In the genomic region with DNA sequence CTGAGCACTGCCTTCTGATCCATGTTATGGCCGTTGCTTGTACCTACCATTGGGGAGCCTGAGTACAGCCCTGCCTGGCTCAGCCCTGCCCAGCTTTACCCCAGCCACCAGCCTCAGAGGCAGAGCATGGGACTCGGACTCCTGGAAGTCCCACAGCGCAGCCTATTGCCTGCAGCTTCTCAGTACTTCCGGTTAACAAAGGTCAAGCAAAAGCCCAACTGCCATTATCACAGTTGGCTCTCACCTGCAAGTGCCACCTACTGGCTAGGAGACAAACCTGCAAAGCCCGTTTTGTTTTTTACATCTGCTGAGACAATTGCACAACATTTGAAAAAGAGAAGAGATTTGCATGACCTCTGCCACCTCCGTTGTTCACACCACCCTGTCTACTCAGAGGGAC, we compare ENCODE assay signal across 3 cellular contexts.
TF ChIP-seq lines count a peak whose summit lies in the region.

No MANE protein-coding gene starts in this region.

TF ChIP-seq in SK-N-SH, 30 proteins besides CTCF, POLR2A, EP300 and RAD21:
- TF ChIP-seq, protein P1, sequence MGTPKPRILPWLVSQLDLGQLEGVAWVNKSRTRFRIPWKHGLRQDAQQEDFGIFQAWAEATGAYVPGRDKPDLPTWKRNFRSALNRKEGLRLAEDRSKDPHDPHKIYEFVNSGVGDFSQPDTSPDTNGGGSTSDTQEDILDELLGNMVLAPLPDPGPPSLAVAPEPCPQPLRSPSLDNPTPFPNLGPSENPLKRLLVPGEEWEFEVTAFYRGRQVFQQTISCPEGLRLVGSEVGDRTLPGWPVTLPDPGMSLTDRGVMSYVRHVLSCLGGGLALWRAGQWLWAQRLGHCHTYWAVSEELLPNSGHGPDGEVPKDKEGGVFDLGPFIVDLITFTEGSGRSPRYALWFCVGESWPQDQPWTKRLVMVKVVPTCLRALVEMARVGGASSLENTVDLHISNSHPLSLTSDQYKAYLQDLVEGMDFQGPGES (IDR thresholded peaks at IDR 0.05; ENCODE audit: low read depth, low read length), result no peak
- TF ChIP-seq SMC3 (IDR thresholded peaks at IDR 0.05; ENCODE audit: low read depth, low read length) (no peak), USF1 (IDR thresholded peaks at IDR 0.05; ENCODE audit: borderline replicate concordance, low read depth) (no peak), TAF1 (IDR thresholded peaks at IDR 0.05; ENCODE audit: borderline replicate concordance, low read depth, low read length) (no peak), MXI1 (IDR thresholded peaks at IDR 0.05; ENCODE audit: low read depth, low read length) (no peak), NFIC (IDR thresholded peaks at IDR 0.05; ENCODE audit: borderline replicate concordance) (no peak), FOSL2 (IDR thresholded peaks at IDR 0.05; ENCODE audit: borderline replicate concordance, low read depth) (no peak), NRF1 (IDR thresholded peaks at IDR 0.05; ENCODE audit: low read depth, low read length) (no peak), FOXJ3 (CRISPR knock-in tag; IDR thresholded peaks at IDR 0.05) (no peak)
- TF ChIP-seq, protein P2, sequence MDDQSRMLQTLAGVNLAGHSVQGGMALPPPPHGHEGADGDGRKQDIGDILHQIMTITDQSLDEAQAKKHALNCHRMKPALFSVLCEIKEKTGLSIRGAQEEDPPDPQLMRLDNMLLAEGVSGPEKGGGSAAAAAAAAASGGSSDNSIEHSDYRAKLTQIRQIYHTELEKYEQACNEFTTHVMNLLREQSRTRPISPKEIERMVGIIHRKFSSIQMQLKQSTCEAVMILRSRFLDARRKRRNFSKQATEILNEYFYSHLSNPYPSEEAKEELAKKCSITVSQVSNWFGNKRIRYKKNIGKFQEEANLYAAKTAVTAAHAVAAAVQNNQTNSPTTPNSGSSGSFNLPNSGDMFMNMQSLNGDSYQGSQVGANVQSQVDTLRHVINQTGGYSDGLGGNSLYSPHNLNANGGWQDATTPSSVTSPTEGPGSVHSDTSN (IDR thresholded peaks at IDR 0.05), result no peak

TF ChIP-seq in SK-N-SH treated with all-trans-retinoic acid at 6 μM for 48 hours, 23 proteins besides CTCF, POLR2A, EP300 and RAD21 (continued from another document):
- TF ChIP-seq POU6F1 (CRISPR knock-in tag; IDR thresholded peaks at IDR 0.05; ENCODE audit: borderline replicate concordance, low read depth), result no peak
- no peak for TF ChIP-seq ARNTL (CRISPR knock-in tag; IDR thresholded peaks at IDR 0.05; ENCODE audit: borderline replicate concordance, low read depth)
- no peak for TF ChIP-seq ESRRG (CRISPR knock-in tag; IDR thresholded peaks at IDR 0.05)
- no peak for TF ChIP-seq ZNF565 (CRISPR knock-in tag; conservative IDR thresholded peaks at IDR 0.05; ENCODE audit: low read depth)
- no peak for TF ChIP-seq TOX (CRISPR knock-in tag; IDR thresholded peaks at IDR 0.05; ENCODE audit: borderline replicate concordance)
- TF ChIP-seq, protein P3, sequence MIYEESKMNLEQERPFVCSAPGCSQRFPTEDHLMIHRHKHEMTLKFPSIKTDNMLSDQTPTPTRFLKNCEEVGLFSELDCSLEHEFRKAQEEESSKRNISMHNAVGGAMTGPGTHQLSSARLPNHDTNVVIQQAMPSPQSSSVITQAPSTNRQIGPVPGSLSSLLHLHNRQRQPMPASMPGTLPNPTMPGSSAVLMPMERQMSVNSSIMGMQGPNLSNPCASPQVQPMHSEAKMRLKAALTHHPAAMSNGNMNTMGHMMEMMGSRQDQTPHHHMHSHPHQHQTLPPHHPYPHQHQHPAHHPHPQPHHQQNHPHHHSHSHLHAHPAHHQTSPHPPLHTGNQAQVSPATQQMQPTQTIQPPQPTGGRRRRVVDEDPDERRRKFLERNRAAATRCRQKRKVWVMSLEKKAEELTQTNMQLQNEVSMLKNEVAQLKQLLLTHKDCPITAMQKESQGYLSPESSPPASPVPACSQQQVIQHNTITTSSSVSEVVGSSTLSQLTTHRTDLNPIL (CRISPR knock-in tag; IDR thresholded peaks at IDR 0.05; ENCODE audit: low read depth), result no peak
- TF ChIP-seq BACH2 (CRISPR knock-in tag; IDR thresholded peaks at IDR 0.05; ENCODE audit: borderline replicate concordance), result no peak
- no peak for TF ChIP-seq TCF4 (CRISPR knock-in tag; IDR thresholded peaks at IDR 0.05; ENCODE audit: borderline replicate concordance)
- TF ChIP-seq, protein P4, sequence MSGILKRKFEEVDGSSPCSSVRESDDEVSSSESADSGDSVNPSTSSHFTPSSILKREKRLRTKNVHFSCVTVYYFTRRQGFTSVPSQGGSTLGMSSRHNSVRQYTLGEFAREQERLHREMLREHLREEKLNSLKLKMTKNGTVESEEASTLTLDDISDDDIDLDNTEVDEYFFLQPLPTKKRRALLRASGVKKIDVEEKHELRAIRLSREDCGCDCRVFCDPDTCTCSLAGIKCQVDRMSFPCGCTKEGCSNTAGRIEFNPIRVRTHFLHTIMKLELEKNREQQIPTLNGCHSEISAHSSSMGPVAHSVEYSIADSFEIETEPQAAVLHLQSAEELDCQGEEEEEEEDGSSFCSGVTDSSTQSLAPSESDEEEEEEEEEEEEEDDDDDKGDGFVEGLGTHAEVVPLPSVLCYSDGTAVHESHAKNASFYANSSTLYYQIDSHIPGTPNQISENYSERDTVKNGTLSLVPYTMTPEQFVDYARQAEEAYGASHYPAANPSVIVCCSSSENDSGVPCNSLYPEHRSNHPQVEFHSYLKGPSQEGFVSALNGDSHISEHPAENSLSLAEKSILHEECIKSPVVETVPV (CRISPR knock-in tag; IDR thresholded peaks at IDR 0.05), result no peak

TF ChIP-seq in IMR-90, 13 proteins besides CTCF, POLR2A, EP300 and RAD21 (continued from another document):
- TF ChIP-seq, protein P5, sequence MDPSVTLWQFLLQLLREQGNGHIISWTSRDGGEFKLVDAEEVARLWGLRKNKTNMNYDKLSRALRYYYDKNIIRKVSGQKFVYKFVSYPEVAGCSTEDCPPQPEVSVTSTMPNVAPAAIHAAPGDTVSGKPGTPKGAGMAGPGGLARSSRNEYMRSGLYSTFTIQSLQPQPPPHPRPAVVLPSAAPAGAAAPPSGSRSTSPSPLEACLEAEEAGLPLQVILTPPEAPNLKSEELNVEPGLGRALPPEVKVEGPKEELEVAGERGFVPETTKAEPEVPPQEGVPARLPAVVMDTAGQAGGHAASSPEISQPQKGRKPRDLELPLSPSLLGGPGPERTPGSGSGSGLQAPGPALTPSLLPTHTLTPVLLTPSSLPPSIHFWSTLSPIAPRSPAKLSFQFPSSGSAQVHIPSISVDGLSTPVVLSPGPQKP (IDR thresholded peaks at IDR 0.05; ENCODE audit: borderline replicate concordance, low read depth, low read length), result no peak
- no peak for TF ChIP-seq BHLHE40 (IDR thresholded peaks at IDR 0.05; ENCODE audit: low read depth, low read length)
- no peak for TF ChIP-seq NFE2L2 (IDR thresholded peaks at IDR 0.05; ENCODE audit: low read depth, low read length)
- TF ChIP-seq RCOR1 (IDR thresholded peaks at IDR 0.05; ENCODE audit: insufficient replicate concordance, low read length), result no peak
- no peak for TF ChIP-seq MAZ (IDR thresholded peaks at IDR 0.05; ENCODE audit: borderline replicate concordance, low read depth, low read length)
- no peak for TF ChIP-seq MAFK (IDR thresholded peaks at IDR 0.05; ENCODE audit: low read depth, low read length)
- no peak for TF ChIP-seq MXI1 (IDR thresholded peaks at IDR 0.05; ENCODE audit: borderline replicate concordance, low read depth, low read length)
- no peak for TF ChIP-seq FOS (IDR thresholded peaks at IDR 0.05; ENCODE audit: low read depth, low read length)
